20 cellular contexts compared by ENCODE assay signal in genomic region chr2:51483720-51484119, GRCh38.
DNase-seq lines count a peak whose midpoint lies in the region; ATAC-seq and TF ChIP-seq lines count a peak whose summit lies in the region.
"Had no signal": no experiment of that assay in that cellular context is flagged by ENCODE, and none has a peak within 500 bp of the region (broad histone marks: within the 10 kb centered on the region; RNA-seq: fewer than 3 reads in every experiment).

No MANE protein-coding gene starts in this region.

- DNase-seq in NCI-H1092 treated with DMSO at 0.1 percent for 48 hours (lab: John Stamatoyannopoulos, UW) = peak; percentile 13
- no peak for DNase-seq in NCI-H1092 (lab: John Stamatoyannopoulos, UW)
- DNase-seq in LNCaP clone FGC (ENCODE audit: low read depth) = peak; percentile 72
- DNase-seq in NCI-H69 (lab: John Stamatoyannopoulos, UW) = peak; percentile 65
- no peak for DNase-seq in mesothelial cell of epicardium (ENCODE audit: low spot score in 2 of 2, unreplicated experiment in 2 of 2)
- DNase-seq in stimulated activated CD4-positive, alpha-beta T cell treated with anti-CD3 and anti-CD28 coated beads, Interleukin-15, amount 100 ng/mL, for 24 hours = no peak
- DNase-seq: 8988T; ACHN; BE2C; C1 segment of cervical spinal cord; CD4-positive, alpha-beta memory T cell; CD4-positive, CD25-positive, alpha-beta regulatory T cell; CD8-positive, alpha-beta memory T cell; COR-L47; DMS79 treated with DMSO at 0.1 percent for 48 hours; GF-D8 had no signal

- no peaks in the 10 kb centered on the region for H3K36me3 Mint-ChIP-seq in mesothelial cell of epicardium
- H3K36me3 Mint-ChIP-seq: CD14-positive monocyte; CD4-positive, alpha-beta memory T cell; CD4-positive, CD25-positive, alpha-beta regulatory T cell; CD8-positive, alpha-beta memory T cell had no signal

- no peak overlapping the region for H3K4me3 Mint-ChIP-seq in mesothelial cell of epicardium
- H3K4me3 Mint-ChIP-seq: CD14-positive monocyte; CD4-positive, alpha-beta memory T cell; CD4-positive, CD25-positive, alpha-beta regulatory T cell; CD8-positive, alpha-beta memory T cell had no signal

- H3K27ac Mint-ChIP-seq in mesothelial cell of epicardium = no peak overlapping the region
- H3K27ac Mint-ChIP-seq: CD14-positive monocyte; CD4-positive, alpha-beta memory T cell; CD4-positive, CD25-positive, alpha-beta regulatory T cell; CD8-positive, alpha-beta memory T cell had no signal

- no peaks in the 10 kb centered on the region for H3K27me3 Mint-ChIP-seq in mesothelial cell of epicardium (ENCODE audit: low read depth)
- H3K27me3 Mint-ChIP-seq: CD4-positive, alpha-beta memory T cell; CD4-positive, CD25-positive, alpha-beta regulatory T cell; CD8-positive, alpha-beta memory T cell had no signal

- H3K27ac ChIP-seq in 22Rv1 = peak overlapping the region; percentile 42
- H3K27ac ChIP-seq: BLaER1 had no signal

- H3K4me1 Mint-ChIP-seq in mesothelial cell of epicardium = peaks cover 20% of the 10 kb centered on the region
- H3K4me1 Mint-ChIP-seq: CD14-positive monocyte; CD4-positive, alpha-beta memory T cell; CD4-positive, CD25-positive, alpha-beta regulatory T cell; CD8-positive, alpha-beta memory T cell had no signal

- H3K4me3 ChIP-seq in LNCaP clone FGC (ENCODE audit: low read depth, low read length) = no peak overlapping the region
- H3K4me3 ChIP-seq: BLaER1 had no signal

- no peak for ATAC-seq in HG02852 (IDR thresholded peaks at IDR 0.05; ENCODE audit: unreplicated experiment)

- TF ChIP-seq CTCF in 22Rv1 (IDR thresholded peaks at IDR 0.05) (no peak), LNCaP clone FGC (IDR thresholded peaks at IDR 0.05; ENCODE audit: control insufficient read depth, extremely low read depth, insufficient read depth) (no peak), mesothelial cell of epicardium (IDR thresholded peaks at IDR 0.05; ENCODE audit: unreplicated experiment) (no peak)

- H3K9me3 Mint-ChIP-seq in mesothelial cell of epicardium = peaks cover 22% of the 10 kb centered on the region

Comparison
In these comparisons a context has a peak if more than half of its experiments do, and no peak if none do; other contexts are left out.
1. DNase-seq: peak in NCI-H1092 treated with DMSO at 0.1 percent for 48 hours (single experiment), LNCaP clone FGC (single experiment) and NCI-H69 (single experiment); none in NCI-H1092 (single experiment), mesothelial cell of epicardium (0 of 2) and stimulated activated CD4-positive, alpha-beta T cell treated with anti-CD3 and anti-CD28 coated beads, Interleukin-15, amount 100 ng/mL, for 24 hours (single experiment).